ENCODE assay signal across 26 cellular contexts in the genomic region with DNA sequence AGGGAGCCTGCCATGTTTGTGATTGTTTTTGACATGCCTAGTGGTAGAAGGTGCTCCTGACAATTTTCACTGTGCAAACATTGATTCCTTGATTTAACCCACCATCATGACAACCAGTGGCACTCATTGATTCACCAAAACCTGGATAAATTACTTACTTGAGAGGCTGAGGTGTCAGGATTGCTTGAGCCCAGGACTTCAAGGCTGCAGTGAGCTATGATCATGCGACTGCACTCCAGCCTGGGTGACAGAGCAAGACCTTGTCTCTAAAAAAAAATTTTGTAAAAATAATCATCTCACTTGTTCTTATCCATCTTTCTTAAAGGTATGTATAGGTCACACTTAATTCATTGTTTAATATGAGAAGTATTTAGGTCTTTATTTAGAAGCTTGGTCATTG.
DNase-seq lines count a peak whose midpoint lies in the region; ATAC-seq, FAIRE-seq and TF ChIP-seq lines count a peak whose summit lies in the region.
"Had no signal": no experiment of that assay in that cellular context is flagged by ENCODE, and none has a peak within 500 bp of the region (broad histone marks: within the 10 kb centered on the region; RNA-seq: fewer than 3 reads in every experiment).

No MANE protein-coding gene starts in this region.

- H3K27me3 ChIP-seq in adrenal gland (no peaks in the 10 kb centered on the region), small intestine (ENCODE audit: control insufficient read depth in 2 of 2, insufficient read depth in 2 of 2, low read length in 2 of 2) (no peaks in the 10 kb centered on the region)
- H3K27me3 ChIP-seq: BE2C, BLaER1 had no signal

- H3K36me3 Mint-ChIP-seq in nephron progenitor cell (ENCODE audit: low read depth), result peaks cover 5% of the 10 kb centered on the region
- H3K36me3 Mint-ChIP-seq in naive thymus-derived CD8-positive, alpha-beta T cell, result no peaks in the 10 kb centered on the region
- H3K36me3 Mint-ChIP-seq: CD14-positive monocyte; CD4-positive, alpha-beta memory T cell; CD4-positive, CD25-positive, alpha-beta regulatory T cell; CD8-positive, alpha-beta memory T cell had no signal

- H3K27me3 Mint-ChIP-seq in nephron progenitor cell (ENCODE audit: low read depth, poor library complexity), result no peaks in the 10 kb centered on the region
- peaks cover 0 to 4% (median 0%) of the 10 kb centered on the region in 5 donors for H3K27me3 Mint-ChIP-seq in naive thymus-derived CD8-positive, alpha-beta T cell
- H3K27me3 Mint-ChIP-seq: CD4-positive, alpha-beta memory T cell; CD4-positive, CD25-positive, alpha-beta regulatory T cell; CD8-positive, alpha-beta memory T cell had no signal

- H3K4me3 ChIP-seq in A549, result no peak overlapping the region
- no peak overlapping the region for H3K4me3 ChIP-seq in adrenal gland
- no peak overlapping the region for H3K4me3 ChIP-seq in coronary artery
- H3K4me3 ChIP-seq in small intestine (ENCODE audit: low read depth in 1 of 2, low read length in 2 of 2), result no peak overlapping the region
- H3K4me3 ChIP-seq: BLaER1, GM12878 had no signal

- H3K4me1 Mint-ChIP-seq in nephron progenitor cell, result peaks cover 18% of the 10 kb centered on the region
- no peaks in the 10 kb centered on the region for H3K4me1 Mint-ChIP-seq in naive thymus-derived CD8-positive, alpha-beta T cell
- H3K4me1 Mint-ChIP-seq: CD4-positive, alpha-beta memory T cell; CD4-positive, CD25-positive, alpha-beta regulatory T cell; CD8-positive, alpha-beta memory T cell had no signal

- TF ChIP-seq RAD21 in A549 (conservative IDR thresholded peaks at IDR 0.05 in 1 of 2, IDR thresholded peaks at IDR 0.05 in 1 of 2), result no peak

- WGBS in A549 (ENCODE audit: missing lambda C conversion rate), result 33% methylated on average over 1 of the region's 1 CpG
- 0 to 56% (median 42%) methylated on average over 1 of the region's 1 CpG for WGBS in adrenal gland, 4 donors
- 0 to 96% (median 93%) methylated on average over 1 of the region's 1 CpG for WGBS in small intestine, 3 donors

- peak overlapping the region; percentile 85 to 91 for H3K27ac ChIP-seq in A549
- H3K27ac ChIP-seq in adrenal gland, result peak overlapping the region; percentile 66 to 94 (median 80)
- H3K27ac ChIP-seq in coronary artery, result no peak overlapping the region
- H3K27ac ChIP-seq in small intestine (ENCODE audit: low read depth in 1 of 2, low read length in 1 of 2), result no peak overlapping the region
- H3K27ac ChIP-seq: 22Rv1, BLaER1 had no signal

- no peak overlapping the region; the same call in 2 of the 3 replicates for H3K4me2 ChIP-seq in A549
- H3K4me2 ChIP-seq: BLaER1 had no signal

- TF ChIP-seq CTCF in A549 (IDR thresholded peaks at IDR 0.05) (no peak), adrenal gland (IDR thresholded peaks at IDR 0.05) (no peak), nephron progenitor cell (IDR thresholded peaks at IDR 0.05) (no peak), coronary artery (IDR thresholded peaks at IDR 0.05) (no peak)

- no peak overlapping the region for H3K4me3 Mint-ChIP-seq in nephron progenitor cell
- no peak overlapping the region for H3K4me3 Mint-ChIP-seq in naive thymus-derived CD8-positive, alpha-beta T cell
- H3K4me3 Mint-ChIP-seq: CD14-positive monocyte; CD4-positive, alpha-beta memory T cell; CD4-positive, CD25-positive, alpha-beta regulatory T cell; CD8-positive, alpha-beta memory T cell had no signal

- intact Hi-C loops in adrenal gland (cut with DNase I), result no loop called here

- TF ChIP-seq EP300 in A549 (IDR thresholded peaks at IDR 0.05), result no peak

- no peaks in the 10 kb centered on the region for H3K9me3 Mint-ChIP-seq in nephron progenitor cell
- H3K9me3 Mint-ChIP-seq in naive thymus-derived CD8-positive, alpha-beta T cell, result no peaks in the 10 kb centered on the region
- H3K9me3 Mint-ChIP-seq: CD14-positive monocyte; CD4-positive, alpha-beta memory T cell; CD8-positive, alpha-beta memory T cell had no signal

- CTCF ChIA-PET in A549 (lab: Yijun Ruan, JAX), result interaction anchor here (1.2 to 3.7 kb wide), 4 partner anchors 12 to 403 kb away, joined by 4 to 24 read pairs (median 6); no protein-coding TSS in a partner anchor

- TF ChIP-seq POLR2A in A549 (IDR thresholded peaks at IDR 0.05; ENCODE audit: low read length), result no peak
- no peak for TF ChIP-seq POLR2A in adrenal gland (IDR thresholded peaks at IDR 0.05)

- DNase-seq in A549 (ENCODE audit: low read depth in 1 of 2, low spot score in 1 of 2) (no peak), adrenal gland (peak in 4 of 7 donors; percentile 30 to 62 (median 46)), nephron progenitor cell (no peak), coronary artery (ENCODE audit: low spot score) (no peak), small intestine (no peak)
- no peak for DNase-seq in naive thymus-derived CD8-positive, alpha-beta T cell
- DNase-seq: ACHN; C1 segment of cervical spinal cord; CD4-positive, alpha-beta memory T cell; CD4-positive, CD25-positive, alpha-beta regulatory T cell; CD8-positive, alpha-beta memory T cell; COR-L47; DMS 273 treated with DMSO at 0.1 percent for 48 hours; DMS153; DMS53; DMS79; DND-41; EL; GDM1 had no signal

- no peaks in the 10 kb centered on the region for H3K36me3 ChIP-seq in adrenal gland (replicated peaks in 1 of 2)
- H3K36me3 ChIP-seq in small intestine (ENCODE audit: control insufficient read depth in 2 of 2, insufficient read depth in 2 of 2, low read length in 2 of 2), result no peaks in the 10 kb centered on the region
- H3K36me3 ChIP-seq: BE2C, BLaER1 had no signal

- H3K9me3 ChIP-seq in A549 (no peaks in the 10 kb centered on the region), adrenal gland (replicated peaks in 1 of 3) (no peaks in the 10 kb centered on the region), small intestine (ENCODE audit: control insufficient read depth, low read depth) (no peaks in the 10 kb centered on the region)
- H3K9me3 ChIP-seq: BE2C, BLaER1 had no signal

- POLR2A ChIA-PET in A549 (lab: Yijun Ruan, JAX), result interaction anchor here (2.0 kb wide), 1 partner anchor 401 kb away, joined by 23 read pairs; a partner anchor contains a TSS
- POLR2A ChIA-PET in naive thymus-derived CD8-positive, alpha-beta T cell (lab: Charles Lee), result interaction anchor here (0.6 kb wide), 1 partner anchor 17 kb away, joined by 3 read pairs; no protein-coding TSS in a partner anchor

- FAIRE-seq in A549 (lab: Jason Lieb, UNC) (no peak), small intestine (lab: Jason Lieb, UNC) (no peak)
- FAIRE-seq: GM12878, GM12892, GM18507 had no signal

- H3K27ac Mint-ChIP-seq in nephron progenitor cell, result peak overlapping the region; percentile 31
- H3K27ac Mint-ChIP-seq in naive thymus-derived CD8-positive, alpha-beta T cell, result no peak overlapping the region
- H3K27ac Mint-ChIP-seq: CD4-positive, alpha-beta memory T cell; CD4-positive, CD25-positive, alpha-beta regulatory T cell; CD8-positive, alpha-beta memory T cell had no signal

- peaks cover 46% of the 10 kb centered on the region for H3K4me1 ChIP-seq in A549
- H3K4me1 ChIP-seq in adrenal gland (replicated peaks in 1 of 2), result peaks cover 27 to 40% of the 10 kb centered on the region in 2 donors
- no peaks in the 10 kb centered on the region for H3K4me1 ChIP-seq in small intestine (ENCODE audit: control insufficient read depth in 2 of 2, insufficient read depth in 1 of 2, low read depth in 1 of 2, low read length in 1 of 2)

- ATAC-seq in A549, result no peak
- no peak for ATAC-seq in naive thymus-derived CD8-positive, alpha-beta T cell
- ATAC-seq: GM12878 had no signal

TF ChIP-seq in A549, 52 proteins besides CTCF, POLR2A, EP300 and RAD21:
- TF ChIP-seq PHF8 (IDR thresholded peaks at IDR 0.05; ENCODE audit: borderline replicate concordance, low read depth) (no peak), CHD4 (IDR thresholded peaks at IDR 0.05; ENCODE audit: borderline replicate concordance) (no peak), EHMT2 (IDR thresholded peaks at IDR 0.05; ENCODE audit: low read depth) (no peak)
- TF ChIP-seq, protein P1, sequence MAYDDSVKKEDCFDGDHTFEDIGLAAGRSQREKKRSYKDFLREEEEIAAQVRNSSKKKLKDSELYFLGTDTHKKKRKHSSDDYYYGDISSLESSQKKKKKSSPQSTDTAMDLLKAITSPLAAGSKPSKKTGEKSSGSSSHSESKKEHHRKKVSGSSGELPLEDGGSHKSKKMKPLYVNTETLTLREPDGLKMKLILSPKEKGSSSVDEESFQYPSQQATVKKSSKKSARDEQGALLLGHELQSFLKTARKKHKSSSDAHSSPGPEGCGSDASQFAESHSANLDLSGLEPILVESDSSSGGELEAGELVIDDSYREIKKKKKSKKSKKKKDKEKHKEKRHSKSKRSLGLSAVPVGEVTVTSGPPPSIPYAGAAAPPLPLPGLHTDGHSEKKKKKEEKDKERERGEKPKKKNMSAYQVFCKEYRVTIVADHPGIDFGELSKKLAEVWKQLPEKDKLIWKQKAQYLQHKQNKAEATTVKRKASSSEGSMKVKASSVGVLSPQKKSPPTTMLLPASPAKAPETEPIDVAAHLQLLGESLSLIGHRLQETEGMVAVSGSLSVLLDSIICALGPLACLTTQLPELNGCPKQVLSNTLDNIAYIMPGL (CRISPR knock-in tag; IDR thresholded peaks at IDR 0.05; ENCODE audit: borderline replicate concordance), result no peak
- TF ChIP-seq, protein P2, sequence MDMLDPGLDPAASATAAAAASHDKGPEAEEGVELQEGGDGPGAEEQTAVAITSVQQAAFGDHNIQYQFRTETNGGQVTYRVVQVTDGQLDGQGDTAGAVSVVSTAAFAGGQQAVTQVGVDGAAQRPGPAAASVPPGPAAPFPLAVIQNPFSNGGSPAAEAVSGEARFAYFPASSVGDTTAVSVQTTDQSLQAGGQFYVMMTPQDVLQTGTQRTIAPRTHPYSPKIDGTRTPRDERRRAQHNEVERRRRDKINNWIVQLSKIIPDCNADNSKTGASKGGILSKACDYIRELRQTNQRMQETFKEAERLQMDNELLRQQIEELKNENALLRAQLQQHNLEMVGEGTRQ (IDR thresholded peaks at IDR 0.05), result no peak
- TF ChIP-seq, protein P3, sequence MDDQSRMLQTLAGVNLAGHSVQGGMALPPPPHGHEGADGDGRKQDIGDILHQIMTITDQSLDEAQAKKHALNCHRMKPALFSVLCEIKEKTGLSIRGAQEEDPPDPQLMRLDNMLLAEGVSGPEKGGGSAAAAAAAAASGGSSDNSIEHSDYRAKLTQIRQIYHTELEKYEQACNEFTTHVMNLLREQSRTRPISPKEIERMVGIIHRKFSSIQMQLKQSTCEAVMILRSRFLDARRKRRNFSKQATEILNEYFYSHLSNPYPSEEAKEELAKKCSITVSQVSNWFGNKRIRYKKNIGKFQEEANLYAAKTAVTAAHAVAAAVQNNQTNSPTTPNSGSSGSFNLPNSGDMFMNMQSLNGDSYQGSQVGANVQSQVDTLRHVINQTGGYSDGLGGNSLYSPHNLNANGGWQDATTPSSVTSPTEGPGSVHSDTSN (IDR thresholded peaks at IDR 0.05), result no peak
TF ChIP-seq in A549: peak in this region for 0.

Comparison
In these comparisons a context has a peak if more than half of its experiments do, and no peak if none do; other contexts are left out.
1. DNase-seq: peak in adrenal gland (4 of 7); none in A549 (0 of 2), nephron progenitor cell (single experiment), naive thymus-derived CD8-positive, alpha-beta T cell (0 of 10), coronary artery (single experiment) and small intestine (single experiment).
2. H3K27ac ChIP-seq: peak in A549 (2 of 2) and adrenal gland (5 of 5); none in coronary artery (0 of 2) and small intestine (0 of 2).